29 cellular contexts compared by ENCODE assay signal in genomic region chr1:24094554-24094953, GRCh38. TPM values are rescaled to one million over a fixed set of nuclear protein-coding genes. Genes with fewer than 3 reads are reported as not detected.
DNase-seq lines count a peak whose midpoint lies in the region; ATAC-seq and TF ChIP-seq lines count a peak whose summit lies in the region.
"Had no signal": no experiment of that assay in that cellular context is flagged by ENCODE, and none has a peak within 500 bp of the region (broad histone marks: within the 10 kb centered on the region; RNA-seq: fewer than 3 reads in every experiment).

No MANE protein-coding gene starts in this region.

- H3K27ac ChIP-seq in GM23338 (ENCODE audit: low read depth): no peak overlapping the region
- no peak overlapping the region for H3K27ac ChIP-seq in mesendoderm (ENCODE audit: low read depth, low read length)
- H3K27ac ChIP-seq: 22Rv1, breast epithelium, gastroesophageal sphincter, pancreas, spleen, tibial nerve had no signal

- no peaks in the 10 kb centered on the region for H3K27me3 ChIP-seq in GM23338 (ENCODE audit: insufficient read depth)
- H3K27me3 ChIP-seq in mesendoderm (ENCODE audit: insufficient read depth, low read length, poor library complexity): no peaks in the 10 kb centered on the region
- H3K27me3 ChIP-seq: breast epithelium, gastroesophageal sphincter, pancreas, tibial nerve had no signal

- TF ChIP-seq CTCF in GM23338 (conservative IDR thresholded peaks at IDR 0.05; ENCODE audit: low read depth in 2 of 2) (peak; percentile 43 to 60), WTC11 (IDR thresholded peaks at IDR 0.05) (no peak)

- H4K5ac ChIP-seq in mesendoderm (ENCODE audit: low read length): no peak overlapping the region

- no peak overlapping the region for H3K23ac ChIP-seq in mesendoderm (ENCODE audit: low read length)

- H3K27ac Mint-ChIP-seq in GM23338 (no peak overlapping the region), WTC11 (peak overlapping the region; percentile 25; the same call in 1 of the 2 replicates)
- no peak overlapping the region for H3K27ac Mint-ChIP-seq in effector memory CD8-positive, alpha-beta T cell
- H3K27ac Mint-ChIP-seq: activated B cell treated with CpG ODN at 0.5 μM for 24 hours; activated CD8-positive, alpha-beta memory T cell treated with anti-CD3 and anti-CD28 coated beads, Interleukin-2, amount 10 ng/mL, durations not matched to agents 7 days and 5 days; activated naive CD4-positive, alpha-beta T cell treated with anti-CD3 and anti-CD28 coated beads, Interleukin-2, amount 10 ng/mL, durations not matched to agents 7 days and 5 days; activated T-helper 1 cell treated with anti-CD3 and anti-CD28 coated beads, Interleukin-12 subunit alpha, Interleukin-12 subunit beta, Interleukin-2, Interleukin-4 antibody, amounts not matched to agents 30 ng/mL and 10 ng/mL and 1 ng/mL, durations not matched to agents 14 hours and 24 hours and 36 hours; CD4-positive, CD25-positive, alpha-beta regulatory T cell; dendritic cell treated with granulocyte-macrophage colony-stimulating factor and Interleukin-4, amounts not matched to agents 40 ng/mL and 50 ng/mL, for 4 days; natural killer cell had no signal

- no peaks in the 10 kb centered on the region for H3K9me2 ChIP-seq in GM23338 (ENCODE audit: insufficient read depth)

- no peak overlapping the region for H3K4me3 ChIP-seq in GM23338
- no peak overlapping the region for H3K4me3 ChIP-seq in mesendoderm (ENCODE audit: low read length)
- H3K4me3 ChIP-seq: breast epithelium, gastroesophageal sphincter, pancreas, spleen, tibial nerve had no signal

- no peak overlapping the region for H4K8ac ChIP-seq in mesendoderm (ENCODE audit: low read depth, low read length)

- H3K4me1 Mint-ChIP-seq in GM23338 (peaks cover 9% of the 10 kb centered on the region), WTC11 (peaks cover 9% of the 10 kb centered on the region)
- H3K4me1 Mint-ChIP-seq in effector memory CD8-positive, alpha-beta T cell (ENCODE audit: low read depth in 2 of 2): no peaks in the 10 kb centered on the region
- H3K4me1 Mint-ChIP-seq: activated B cell treated with CpG ODN at 0.5 μM for 24 hours; activated CD8-positive, alpha-beta memory T cell treated with anti-CD3 and anti-CD28 coated beads, Interleukin-2, amount 10 ng/mL, durations not matched to agents 7 days and 5 days; activated naive CD4-positive, alpha-beta T cell treated with anti-CD3 and anti-CD28 coated beads, Interleukin-2, amount 10 ng/mL, durations not matched to agents 7 days and 5 days; CD4-positive, CD25-positive, alpha-beta regulatory T cell had no signal

- no peak overlapping the region for H2AK5ac ChIP-seq in mesendoderm (ENCODE audit: low read length)

- H3K4me2 ChIP-seq in GM23338: no peak overlapping the region
- H3K4me2 ChIP-seq in mesendoderm (ENCODE audit: low read length): no peak overlapping the region

- H3K36me3 ChIP-seq in GM23338 (ENCODE audit: insufficient read depth): no peaks in the 10 kb centered on the region
- no peaks in the 10 kb centered on the region for H3K36me3 ChIP-seq in mesendoderm (ENCODE audit: control insufficient read depth, insufficient read depth, low read length)
- H3K36me3 ChIP-seq: breast epithelium, gastroesophageal sphincter, pancreas, spleen, tibial nerve had no signal

- H4K20me1 ChIP-seq in GM23338 (replicated peaks; ENCODE audit: insufficient read depth): no peaks in the 10 kb centered on the region

- no peaks in the 10 kb centered on the region for H3K79me2 ChIP-seq in GM23338 (replicated peaks; ENCODE audit: insufficient read depth)
- no peaks in the 10 kb centered on the region for H3K79me2 ChIP-seq in mesendoderm (ENCODE audit: control insufficient read depth, insufficient read depth, low read length)

- H3K9ac ChIP-seq in mesendoderm (ENCODE audit: low read length): no peak overlapping the region

- no peaks in the 10 kb centered on the region for H3K36me3 Mint-ChIP-seq in GM23338 (ENCODE audit: low read depth)
- no peaks in the 10 kb centered on the region for H3K36me3 Mint-ChIP-seq in WTC11
- no peaks in the 10 kb centered on the region for H3K36me3 Mint-ChIP-seq in effector memory CD8-positive, alpha-beta T cell (ENCODE audit: insufficient read depth)
- H3K36me3 Mint-ChIP-seq: activated CD8-positive, alpha-beta memory T cell treated with anti-CD3 and anti-CD28 coated beads, Interleukin-2, amount 10 ng/mL, durations not matched to agents 7 days and 5 days; activated naive CD4-positive, alpha-beta T cell treated with anti-CD3 and anti-CD28 coated beads, Interleukin-2, amount 10 ng/mL, durations not matched to agents 7 days and 5 days; CD4-positive, CD25-positive, alpha-beta regulatory T cell; natural killer cell had no signal

- POLR2A ChIA-PET in WTC11 (lab: Charles Lee): no interaction called here

- H3K18ac ChIP-seq in mesendoderm (ENCODE audit: low read length): no peak overlapping the region

- no peaks in the 10 kb centered on the region for H3K79me1 ChIP-seq in mesendoderm (ENCODE audit: low read length)

- peak; percentile 3 for DNase-seq in NCI-H146 (lab: John Stamatoyannopoulos, UW)
- DNase-seq in NCI-H146 treated with DMSO at 0.1 percent for 48 hours (lab: John Stamatoyannopoulos, UW; ENCODE audit: unreplicated experiment): no peak
- peak; percentile 33 for DNase-seq in GM23338 (ENCODE audit: low spot score)
- peak; percentile 35 for DNase-seq in WTC11 (ENCODE audit: low spot score)
- peak; percentile 12 for DNase-seq in mesendoderm
- DNase-seq in RPMI8226: no peak
- DNase-seq in effector memory CD8-positive, alpha-beta T cell: no peak
- no peak for DNase-seq in midbrain (lab: John Stamatoyannopoulos, UW)
- DNase-seq: activated B cell treated with CpG ODN at 0.5 μM for 24 hours; activated CD8-positive, alpha-beta memory T cell treated with anti-CD3 and anti-CD28 coated beads, Interleukin-2, amount 10 ng/mL, durations not matched to agents 7 days and 5 days; activated naive CD4-positive, alpha-beta T cell treated with anti-CD3 and anti-CD28 coated beads, Interleukin-2, amount 10 ng/mL, durations not matched to agents 7 days and 5 days; amniotic stem cell; CD4-positive, CD25-positive, alpha-beta regulatory T cell; HCEC 1CT; hypothalamus; Kasumi-1; natural killer cell; NCI-H1436; NCI-H446; SHP77 treated with DMSO at 0.1 percent for 48 hours; spleen had no signal

- no CpG with 5 or more reads among the region's 5 CpGs for WGBS in mesendoderm (ENCODE audit: extremely low coverage, insufficient coverage, low lambda C conversion rate)

- no peak overlapping the region for H2BK15ac ChIP-seq in mesendoderm (replicated peaks; ENCODE audit: low read depth)

- peak overlapping the region; percentile 78; the same call in 1 of the 2 replicates for H2AFZ ChIP-seq in GM23338

- H3K9me3 Mint-ChIP-seq in GM23338: no peaks in the 10 kb centered on the region
- no peaks in the 10 kb centered on the region for H3K9me3 Mint-ChIP-seq in WTC11
- H3K9me3 Mint-ChIP-seq in effector memory CD8-positive, alpha-beta T cell: no peaks in the 10 kb centered on the region
- H3K9me3 Mint-ChIP-seq: activated B cell treated with CpG ODN at 0.5 μM for 24 hours; activated naive CD4-positive, alpha-beta T cell treated with anti-CD3 and anti-CD28 coated beads, Interleukin-2, amount 10 ng/mL, durations not matched to agents 7 days and 5 days; activated T-helper 1 cell treated with anti-CD3 and anti-CD28 coated beads, Interleukin-12 subunit alpha, Interleukin-12 subunit beta, Interleukin-2, Interleukin-4 antibody, amounts not matched to agents 30 ng/mL and 10 ng/mL and 1 ng/mL, durations not matched to agents 14 hours and 24 hours and 36 hours; dendritic cell treated with granulocyte-macrophage colony-stimulating factor and Interleukin-4, amounts not matched to agents 40 ng/mL and 50 ng/mL, for 4 days; natural killer cell had no signal

- H3K27me3 Mint-ChIP-seq in GM23338 (ENCODE audit: insufficient read depth, low read depth, poor library complexity) (peaks cover 12% of the 10 kb centered on the region), WTC11 (ENCODE audit: low read depth) (no peaks in the 10 kb centered on the region)
- H3K27me3 Mint-ChIP-seq in effector memory CD8-positive, alpha-beta T cell: peaks cover 17 to 69% of the 10 kb centered on the region in 2 donors

- CTCF ChIA-PET in WTC11 (lab: Charles Lee): interaction anchor here (0.6 to 3.5 kb wide), 20 partner anchors 10 to 297 kb away, joined by 3 to 16 read pairs (median 4); partner anchors contain the start of gene MYOM3

- no peak overlapping the region; the same call in 2 of the 3 replicates for H3K4me3 Mint-ChIP-seq in GM23338
- H3K4me3 Mint-ChIP-seq in WTC11: no peak overlapping the region
- H3K4me3 Mint-ChIP-seq in effector memory CD8-positive, alpha-beta T cell: no peak overlapping the region
- H3K4me3 Mint-ChIP-seq: activated B cell treated with CpG ODN at 0.5 μM for 24 hours; activated CD8-positive, alpha-beta memory T cell treated with anti-CD3 and anti-CD28 coated beads, Interleukin-2, amount 10 ng/mL, durations not matched to agents 7 days and 5 days; activated naive CD4-positive, alpha-beta T cell treated with anti-CD3 and anti-CD28 coated beads, Interleukin-2, amount 10 ng/mL, durations not matched to agents 7 days and 5 days; activated T-helper 1 cell treated with anti-CD3 and anti-CD28 coated beads, Interleukin-12 subunit alpha, Interleukin-12 subunit beta, Interleukin-2, Interleukin-4 antibody, amounts not matched to agents 30 ng/mL and 10 ng/mL and 1 ng/mL, durations not matched to agents 14 hours and 24 hours and 36 hours; CD4-positive, CD25-positive, alpha-beta regulatory T cell; dendritic cell treated with granulocyte-macrophage colony-stimulating factor and Interleukin-4, amounts not matched to agents 40 ng/mL and 50 ng/mL, for 4 days; natural killer cell had no signal

- no peak overlapping the region for H3K4ac ChIP-seq in mesendoderm (ENCODE audit: low read depth, low read length)

- H3K4me1 ChIP-seq in GM23338 (ENCODE audit: insufficient read depth) (no peaks in the 10 kb centered on the region), mesendoderm (ENCODE audit: control insufficient read depth, low read depth, low read length) (no peaks in the 10 kb centered on the region)
- H3K4me1 ChIP-seq: breast epithelium, gastroesophageal sphincter, spleen, tibial nerve had no signal

- no peak overlapping the region for H3K56ac ChIP-seq in mesendoderm (ENCODE audit: low read length)

- ATAC-seq in GM23338 (peak; percentile 74), WTC11 (peak; percentile 78)
- ATAC-seq in effector memory CD8-positive, alpha-beta T cell (replicated peaks): no peak
- ATAC-seq: activated CD8-positive, alpha-beta memory T cell treated with anti-CD3 and anti-CD28 coated beads, Interleukin-2, amount 10 ng/mL, durations not matched to agents 7 days and 5 days; gastroesophageal sphincter; natural killer cell had no signal

- H3F3A ChIP-seq in GM23338 (replicated peaks; ENCODE audit: low read depth): no peaks in the 10 kb centered on the region

- no peak overlapping the region for H2BK120ac ChIP-seq in mesendoderm (ENCODE audit: low read depth, low read length)

- H2BK5ac ChIP-seq in mesendoderm (ENCODE audit: low read length): no peak overlapping the region

RNA-seq across cellular contexts. Expression of gene MYOM3, which starts 17.4 kb away (rescaled TPM):
- not detected in 2 replicates for total RNA-seq in GM23338 (2014; rRNA removed; shearing (Covaris generic))
- polyA plus RNA-seq in GM23338 (2016; fragmentation: Nextera tagmentation; extraction: Ambion mirVana): not detected in 2 replicates
- 0.13 to 0.16 TPM (median 0.14 TPM) in 3 replicates for total RNA-seq in WTC11 (2021)
- 0.07 TPM for polyA plus RNA-seq in mesendoderm (2013, experiment 1 of 2)
- polyA plus RNA-seq in mesendoderm (2013, experiment 2 of 2): 0.06 TPM
- total RNA-seq: activated B cell treated with CpG ODN at 0.5 μM for 24 hours; activated CD8-positive, alpha-beta memory T cell treated with anti-CD3 and anti-CD28 coated beads, Interleukin-2, amount 10 ng/mL, durations not matched to agents 7 days and 5 days; activated T-helper 1 cell treated with anti-CD3 and anti-CD28 coated beads, Interleukin-12 subunit alpha, Interleukin-12 subunit beta, Interleukin-2, Interleukin-4 antibody, amounts not matched to agents 30 ng/mL and 10 ng/mL and 1 ng/mL, durations not matched to agents 14 hours and 24 hours and 36 hours; CD4-positive, CD25-positive, alpha-beta regulatory T cell; mononuclear cell; spleen had no signal
- polyA plus RNA-seq: CD4-positive, CD25-positive, alpha-beta regulatory T cell had no signal

RNA-seq across cellular contexts. Expression of gene IL22RA1, which starts 48.4 kb away (rescaled TPM):
- 0.28 TPM in 1 of 2 replicates, not detected in the other for total RNA-seq in GM23338 (2014; rRNA removed; shearing (Covaris generic))
- 0.11 TPM in 1 of 2 replicates, not detected in the other for polyA plus RNA-seq in GM23338 (2016; fragmentation: Nextera tagmentation; extraction: Ambion mirVana)
- 0.14 to 0.28 TPM (median 0.25 TPM) in 3 replicates for total RNA-seq in WTC11 (2021)
- polyA plus RNA-seq in mesendoderm (2013, experiment 1 of 2): 0.14 TPM
- polyA plus RNA-seq in mesendoderm (2013, experiment 2 of 2): 0.11 TPM
- total RNA-seq: activated T-helper 1 cell treated with anti-CD3 and anti-CD28 coated beads, Interleukin-12 subunit alpha, Interleukin-12 subunit beta, Interleukin-2, Interleukin-4 antibody, amounts not matched to agents 30 ng/mL and 10 ng/mL and 1 ng/mL, durations not matched to agents 14 hours and 24 hours and 36 hours; CD4-positive, CD25-positive, alpha-beta regulatory T cell; mononuclear cell; natural killer cell; spleen; tibial nerve had no signal
- polyA plus RNA-seq: CD4-positive, CD25-positive, alpha-beta regulatory T cell; spleen had no signal

Comparison
In these comparisons a context has a peak if more than half of its experiments do, and no peak if none do; other contexts are left out.
1. DNase-seq: peak in NCI-H146 (single experiment), GM23338 (single experiment), WTC11 (single experiment) and mesendoderm (single experiment); none in NCI-H146 treated with DMSO at 0.1 percent for 48 hours (single experiment), RPMI8226 (single experiment), effector memory CD8-positive, alpha-beta T cell (0 of 3) and midbrain (single experiment).